9 cellular contexts compared by ENCODE assay signal in genomic region chr11:22875869-22876473, GRCh38. TPM values are rescaled to one million over a fixed set of nuclear protein-coding genes. Genes with fewer than 3 reads are reported as not detected.
DNase-seq lines count a peak whose midpoint lies in the region; ATAC-seq and TF ChIP-seq lines count a peak whose summit lies in the region.
"Had no signal": no experiment of that assay in that cellular context is flagged by ENCODE, and none has a peak within 500 bp of the region (broad histone marks: within the 10 kb centered on the region; RNA-seq: fewer than 3 reads in every experiment).

No MANE protein-coding gene starts in this region.

- H3K27ac ChIP-seq in H9 (ENCODE audit: insufficient read length, low read depth, low read length) (no peak overlapping the region), PC-9 (no peak overlapping the region), upper lobe of right lung (no peak overlapping the region)
- H3K27ac ChIP-seq: neutrophil had no signal

- no peak overlapping the region for H2BK12ac ChIP-seq in H9 (ENCODE audit: insufficient read length, low read depth, low read length)

- no peaks in the 10 kb centered on the region for H3K27me3 Mint-ChIP-seq in H9 (ENCODE audit: low read depth)

- no peak overlapping the region for H3T11ph ChIP-seq in H9 (ENCODE audit: low read length)

- no peaks in the 10 kb centered on the region for H3K36me3 ChIP-seq in GM06990 (ENCODE audit: control insufficient read depth, insufficient read depth, low read length)
- H3K36me3 ChIP-seq in PC-9 (ENCODE audit: low read depth): no peaks in the 10 kb centered on the region
- no peaks in the 10 kb centered on the region for H3K36me3 ChIP-seq in upper lobe of right lung
- H3K36me3 ChIP-seq: neutrophil had no signal

- no peaks in the 10 kb centered on the region for H3K79me1 ChIP-seq in H9 (ENCODE audit: insufficient read depth, low read depth, low read length, poor library complexity, severe bottlenecking)

- no CpG with 5 or more reads among the region's 2 CpGs for WGBS in H9 (ENCODE audit: extremely low coverage, insufficient read length, low lambda C conversion rate)

- H3K27me3 ChIP-seq in GM06990 (replicated peaks; ENCODE audit: control insufficient read depth, insufficient read depth, low read length) (no peaks in the 10 kb centered on the region), H9 (ENCODE audit: insufficient read depth, low read length) (no peaks in the 10 kb centered on the region), PC-9 (ENCODE audit: insufficient read depth, low read depth) (no peaks in the 10 kb centered on the region), upper lobe of right lung (no peaks in the 10 kb centered on the region)
- H3K27me3 ChIP-seq: neutrophil had no signal

- ATAC-seq in upper lobe of right lung: peak; percentile 91

- no peak overlapping the region for H2BK20ac ChIP-seq in H9 (ENCODE audit: low read depth, low read length, poor library complexity, severe bottlenecking)

- H3K18ac ChIP-seq in H9 (ENCODE audit: insufficient read length, low read depth, low read length): no peak overlapping the region

- no peak overlapping the region for H3K4ac ChIP-seq in H9 (ENCODE audit: low read depth, low read length)

- H4K8ac ChIP-seq in H9 (replicated peaks; ENCODE audit: insufficient read length, low read depth, low read length): no peak overlapping the region

- H3K9me3 ChIP-seq in H9 (ENCODE audit: control insufficient read depth, low read depth, low read length): no peaks in the 10 kb centered on the region
- H3K9me3 ChIP-seq in PC-9 (ENCODE audit: insufficient read depth, low read depth): no peaks in the 10 kb centered on the region
- H3K9me3 ChIP-seq in upper lobe of right lung: no peaks in the 10 kb centered on the region
- H3K9me3 ChIP-seq: neutrophil had no signal

- CTCF ChIA-PET in PC-9 (lab: Charles Lee): interaction anchor here (0.7 kb wide), 1 partner anchor 12 kb away, joined by 4 read pairs; no protein-coding TSS in a partner anchor

- H3F3A ChIP-seq in PC-9 (ENCODE audit: insufficient read depth, low read depth): no peaks in the 10 kb centered on the region

- no peak overlapping the region for H3K4me3 Mint-ChIP-seq in H9

- POLR2A ChIA-PET in PC-9 (lab: Charles Lee; ENCODE audit: unreplicated experiment): interaction anchor here (0.6 kb wide), 1 partner anchor 829 kb away, joined by 4 read pairs; no protein-coding TSS in a partner anchor

- peak; percentile 37 for DNase-seq in GM06990 (ENCODE audit: extremely low read depth, insufficient read length)
- DNase-seq in H9: peak; percentile 37
- peak; percentile 58 to 71 for DNase-seq in PC-9
- DNase-seq in activated T-cell treated with anti-CD3 and anti-CD28 coated beads, Interleukin-2, amount 50 U/mL, for 1 hour: peak; percentile 34
- DNase-seq in fibroblast of peridontal ligament (ENCODE audit: extremely low read depth): peak; percentile 86
- DNase-seq in occipital lobe (lab: John Stamatoyannopoulos, UW): peak; percentile 8
- no peak for DNase-seq in upper lobe of right lung

- H2AFZ ChIP-seq in H9 (ENCODE audit: low read length) (no peak overlapping the region), PC-9 (no peak overlapping the region)

- H3K79me2 ChIP-seq in H9 (ENCODE audit: insufficient read depth, low read length): no peaks in the 10 kb centered on the region
- no peaks in the 10 kb centered on the region for H3K79me2 ChIP-seq in PC-9 (ENCODE audit: low read depth)

- H2BK15ac ChIP-seq in H9 (ENCODE audit: low read depth, low read length): no peak overlapping the region

- no peak overlapping the region for H4K5ac ChIP-seq in H9 (ENCODE audit: insufficient read length, low read depth, low read length)

- H3K23me2 ChIP-seq in H9 (ENCODE audit: insufficient read length, low read depth, low read length, poor library complexity, severe bottlenecking): no peaks in the 10 kb centered on the region

- H3K23ac ChIP-seq in H9 (ENCODE audit: insufficient read length, low read depth, low read length): no peak overlapping the region

- no peak overlapping the region for H2BK5ac ChIP-seq in H9 (ENCODE audit: insufficient read length, low read length)

- no peaks in the 10 kb centered on the region for H3K4me1 Mint-ChIP-seq in H9

- BruUV-seq in PC-9 (replicated peaks; lab: Mats Ljungman, UMichigan): no TSS peak

- no peak overlapping the region for H3K14ac ChIP-seq in H9 (ENCODE audit: insufficient read depth, low read length)

- TF ChIP-seq CTCF in GM06990 (IDR thresholded peaks at IDR 0.05; ENCODE audit: insufficient read depth, low read length, poor library complexity, severe bottlenecking) (peak; percentile 77), H9 (conservative IDR thresholded peaks at IDR 0.05) (peak; percentile 94), LNCAP (IDR thresholded peaks at IDR 0.05) (peak; percentile 80), PC-9 (conservative IDR thresholded peaks at IDR 0.05) (peak; percentile 87), upper lobe of right lung (IDR thresholded peaks at IDR 0.05) (peak; percentile 76)

- no peaks in the 10 kb centered on the region for H3K9me2 ChIP-seq in PC-9 (ENCODE audit: insufficient read depth)

- H3K4me1 ChIP-seq in H9 (ENCODE audit: insufficient read depth, low read length): no peaks in the 10 kb centered on the region
- H3K4me1 ChIP-seq in PC-9 (replicated peaks; ENCODE audit: insufficient read depth): no peaks in the 10 kb centered on the region
- H3K4me1 ChIP-seq in upper lobe of right lung: peaks cover 2% of the 10 kb centered on the region

- H3K27ac Mint-ChIP-seq in H9: no peak overlapping the region

- H3K9me3 Mint-ChIP-seq in H9: no peaks in the 10 kb centered on the region

- H3K4me2 ChIP-seq in H9 (ENCODE audit: insufficient read depth, insufficient read length, low read length): no peak overlapping the region
- no peak overlapping the region for H3K4me2 ChIP-seq in PC-9

- H4K20me1 ChIP-seq in H9 (ENCODE audit: control insufficient read depth, insufficient read depth, insufficient read length) (no peaks in the 10 kb centered on the region), PC-9 (ENCODE audit: insufficient read depth) (no peaks in the 10 kb centered on the region)

- no peak overlapping the region for H3K9ac ChIP-seq in H9 (ENCODE audit: extremely low read depth, insufficient read length, low read length)

- no peak overlapping the region for H3K56ac ChIP-seq in H9 (ENCODE audit: insufficient read length, low read depth, low read length)

- H2AK5ac ChIP-seq in H9 (ENCODE audit: insufficient read length, low read length): no peak overlapping the region

- H2BK120ac ChIP-seq in H9 (ENCODE audit: low read depth, low read length, poor library complexity, severe bottlenecking): no peak overlapping the region

- intact Hi-C loops in PC-9 (cut with micrococcal nuclease; ENCODE audit: unreplicated experiment): loop anchor here (5.0 kb wide), 2 partner anchors 236 to 1511 kb away; no protein-coding TSS in a partner anchor
- intact Hi-C loops in upper lobe of right lung (cut with DNase I): no loop called here

- H3K4me3 ChIP-seq in GM06990 (replicated peaks; ENCODE audit: low read depth, low read length) (no peak overlapping the region), PC-9 (no peak overlapping the region), upper lobe of right lung (no peak overlapping the region)

- H3K36me3 Mint-ChIP-seq in H9 (ENCODE audit: insufficient read depth in 1 of 3, low read depth in 3 of 3): no peaks in the 10 kb centered on the region

- no peak overlapping the region for H4K91ac ChIP-seq in H9 (ENCODE audit: insufficient read length, low read depth, low read length)

RNA-seq across cellular contexts. Expression of gene CCDC179, which starts 15.7 kb away (rescaled TPM):
- total RNA-seq in H9 (2021): not detected in 2 replicates
- not detected in 2 replicates for total RNA-seq in PC-9 (2021)
- not detected for total RNA-seq in occipital lobe
- total RNA-seq in upper lobe of right lung: not detected

RNA-seq across cellular contexts. Expression of gene SVIP, which starts 46.4 kb away (rescaled TPM):
- total RNA-seq in H9 (2021): 10.4 TPM in 2 replicates
- 21.8 and 34.2 TPM in 2 replicates for total RNA-seq in PC-9 (2021)
- 5.0 TPM for total RNA-seq in occipital lobe
- 35.6 TPM for total RNA-seq in upper lobe of right lung
